Comparison of ENCODE assay signal across 17 cellular contexts in the genomic region with DNA sequence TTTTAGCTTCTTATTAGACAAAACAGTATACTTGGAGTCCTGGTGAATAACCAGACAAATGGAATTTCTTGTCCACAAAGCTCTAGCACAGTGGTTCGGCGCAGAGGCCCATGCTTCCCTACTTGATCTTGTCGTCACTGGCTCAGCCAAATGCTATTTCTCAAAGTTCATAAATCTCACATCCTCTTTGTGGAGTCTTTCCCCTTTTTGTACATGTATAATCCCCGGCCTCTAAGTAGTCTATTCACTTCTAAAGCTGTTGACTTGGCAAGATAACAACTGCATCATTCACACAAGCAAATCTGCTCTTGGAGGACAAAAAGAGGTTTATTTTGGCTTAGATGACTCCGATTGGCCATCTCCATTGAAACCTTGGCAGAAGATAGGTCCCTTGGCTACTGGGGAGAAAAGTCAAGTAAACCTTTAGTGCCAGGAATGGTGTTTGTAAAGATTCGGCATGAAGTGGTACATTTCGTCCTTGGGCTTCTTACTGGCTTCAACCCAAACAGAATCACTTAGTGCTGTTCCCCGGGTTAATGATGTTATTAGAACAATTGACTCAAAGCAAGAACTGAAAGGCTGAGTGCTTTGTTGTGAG. TPM values are rescaled to one million over a fixed set of nuclear protein-coding genes. Genes with fewer than 3 reads are reported as not detected.
DNase-seq lines count a peak whose midpoint lies in the region; ATAC-seq and TF ChIP-seq lines count a peak whose summit lies in the region.
"Had no signal": no experiment of that assay in that cellular context is flagged by ENCODE, and none has a peak within 500 bp of the region (broad histone marks: within the 10 kb centered on the region; RNA-seq: fewer than 3 reads in every experiment).

No MANE protein-coding gene starts in this region.

- H3K36me3 ChIP-seq in heart right ventricle (no peaks in the 10 kb centered on the region), vagina (no peaks in the 10 kb centered on the region)
- H3K36me3 ChIP-seq: brain microvascular endothelial cell had no signal

- peak in 7 of 8 donors; percentile 44 to 77 (median 59) for ATAC-seq in heart right ventricle
- no peak for ATAC-seq in left lobe of liver
- ATAC-seq: foreskin keratinocyte had no signal

- H3K9me3 ChIP-seq in heart right ventricle (peaks cover 0 to 7% (median 0%) of the 10 kb centered on the region in 11 donors), vagina (no peaks in the 10 kb centered on the region)

- H3K27me3 ChIP-seq in heart right ventricle (peaks cover 0 to 4% (median 0%) of the 10 kb centered on the region in 7 donors), vagina (no peaks in the 10 kb centered on the region)
- H3K27me3 ChIP-seq: brain microvascular endothelial cell, foreskin keratinocyte had no signal

- WGBS in heart right ventricle, 2 donors = 54 to 69% methylated on average over 8 of the region's 8 CpGs

- peak overlapping the region in 5 of 10 donors; percentile 8 to 60 (median 25) for H3K27ac ChIP-seq in heart right ventricle
- H3K27ac ChIP-seq in vagina = no peak overlapping the region
- H3K27ac ChIP-seq: brain microvascular endothelial cell, foreskin keratinocyte had no signal

- intact Hi-C loops in heart right ventricle (cut with DNase I) = loop anchor here in 2 of 10 donors (10.0 kb wide), 2 partner anchors 474 to 804 kb away; no protein-coding TSS in a partner anchor
- intact Hi-C loops in vagina (cut with DNase I) = no loop called here

- H3K4me1 ChIP-seq in heart right ventricle (peaks cover 0 to 6% (median 0%) of the 10 kb centered on the region in 9 donors), vagina (no peaks in the 10 kb centered on the region)
- H3K4me1 ChIP-seq: foreskin keratinocyte had no signal

- no peak for TF ChIP-seq CTCF in heart right ventricle (IDR thresholded peaks at IDR 0.05)
- TF ChIP-seq CTCF in vagina (IDR thresholded peaks at IDR 0.05) = no peak

- no peak overlapping the region for H3K4me3 ChIP-seq in heart right ventricle
- no peak overlapping the region for H3K4me3 ChIP-seq in vagina
- H3K4me3 ChIP-seq: skin epidermis had no signal

- DNase-seq in COLO829 (ENCODE audit: low spot score) (peak; percentile 14), astrocyte of the hippocampus (ENCODE audit: low read depth, low spot score) (peak; percentile 68), heart right ventricle (no peak), putamen (ENCODE audit: low spot score) (peak; percentile 45), LoVo (ENCODE audit: low spot score) (no peak), left lobe of liver (ENCODE audit: low spot score) (no peak), vagina (ENCODE audit: extremely low spot score in 2 of 2) (no peak), NCI-H128 (lab: John Stamatoyannopoulos, UW; ENCODE audit: unreplicated experiment) (no peak)
- DNase-seq: activated CD4-positive, CD25-positive, alpha-beta regulatory T cell; activated CD8-positive, alpha-beta memory T cell treated with anti-CD3 and anti-CD28 coated beads, Interleukin-2, amount 50 U/mL, for 48 hours; brain microvascular endothelial cell; effector memory CD4-positive, alpha-beta T cell; foreskin keratinocyte; mesendoderm; stimulated activated naive B cell treated with anti-CD40 and anti-IgM and Interleukin-4, amounts not matched to agents 10 μg/mL and 1 μg/mL and 100 μg/mL, for 72 hours had no signal

- no peak for TF ChIP-seq POLR2A in vagina (IDR thresholded peaks at IDR 0.05)

RNA-seq across cellular contexts. Expression of gene AKR1E2, which starts 5.1 kb away (rescaled TPM):
- total RNA-seq in heart right ventricle = 1 to 10 TPM; 2.0 to 6.5 (median 4.8) TPM
- 1 to 10 TPM; 1.2 to 3.0 TPM for polyA plus RNA-seq in heart right ventricle
- total RNA-seq in left lobe of liver = 1.3 TPM
- 3.7 TPM for total RNA-seq in vagina
- total RNA-seq: H4 had no signal

Comparison
In these comparisons a context has a peak if more than half of its experiments do, and no peak if none do; other contexts are left out.
1. DNase-seq: peak in COLO829 (single experiment), astrocyte of the hippocampus (single experiment) and putamen (single experiment); none in heart right ventricle (0 of 2), LoVo (single experiment), left lobe of liver (single experiment), vagina (0 of 2) and NCI-H128 (single experiment).